Comparison of ENCODE assay signal across 1 cellular context in genomic region chr19:5775668-5776309, GRCh38.
TF ChIP-seq lines count a peak whose summit lies in the region.

No MANE protein-coding gene starts in this region.

TF ChIP-seq in A549, 52 proteins besides CTCF, POLR2A, EP300 and RAD21 (continued from another document):
- TF ChIP-seq, protein P1, sequence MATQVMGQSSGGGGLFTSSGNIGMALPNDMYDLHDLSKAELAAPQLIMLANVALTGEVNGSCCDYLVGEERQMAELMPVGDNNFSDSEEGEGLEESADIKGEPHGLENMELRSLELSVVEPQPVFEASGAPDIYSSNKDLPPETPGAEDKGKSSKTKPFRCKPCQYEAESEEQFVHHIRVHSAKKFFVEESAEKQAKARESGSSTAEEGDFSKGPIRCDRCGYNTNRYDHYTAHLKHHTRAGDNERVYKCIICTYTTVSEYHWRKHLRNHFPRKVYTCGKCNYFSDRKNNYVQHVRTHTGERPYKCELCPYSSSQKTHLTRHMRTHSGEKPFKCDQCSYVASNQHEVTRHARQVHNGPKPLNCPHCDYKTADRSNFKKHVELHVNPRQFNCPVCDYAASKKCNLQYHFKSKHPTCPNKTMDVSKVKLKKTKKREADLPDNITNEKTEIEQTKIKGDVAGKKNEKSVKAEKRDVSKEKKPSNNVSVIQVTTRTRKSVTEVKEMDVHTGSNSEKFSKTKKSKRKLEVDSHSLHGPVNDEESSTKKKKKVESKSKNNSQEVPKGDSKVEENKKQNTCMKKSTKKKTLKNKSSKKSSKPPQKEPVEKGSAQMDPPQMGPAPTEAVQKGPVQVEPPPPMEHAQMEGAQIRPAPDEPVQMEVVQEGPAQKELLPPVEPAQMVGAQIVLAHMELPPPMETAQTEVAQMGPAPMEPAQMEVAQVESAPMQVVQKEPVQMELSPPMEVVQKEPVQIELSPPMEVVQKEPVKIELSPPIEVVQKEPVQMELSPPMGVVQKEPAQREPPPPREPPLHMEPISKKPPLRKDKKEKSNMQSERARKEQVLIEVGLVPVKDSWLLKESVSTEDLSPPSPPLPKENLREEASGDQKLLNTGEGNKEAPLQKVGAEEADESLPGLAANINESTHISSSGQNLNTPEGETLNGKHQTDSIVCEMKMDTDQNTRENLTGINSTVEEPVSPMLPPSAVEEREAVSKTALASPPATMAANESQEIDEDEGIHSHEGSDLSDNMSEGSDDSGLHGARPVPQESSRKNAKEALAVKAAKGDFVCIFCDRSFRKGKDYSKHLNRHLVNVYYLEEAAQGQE (IDR thresholded peaks at IDR 0.05) = no peak
- TF ChIP-seq MAFK (IDR thresholded peaks at IDR 0.05; ENCODE audit: partially characterized antibody) = no peak
- TF ChIP-seq SREBF2 (IDR thresholded peaks at IDR 0.05) = no peak
- TF ChIP-seq, protein P2, sequence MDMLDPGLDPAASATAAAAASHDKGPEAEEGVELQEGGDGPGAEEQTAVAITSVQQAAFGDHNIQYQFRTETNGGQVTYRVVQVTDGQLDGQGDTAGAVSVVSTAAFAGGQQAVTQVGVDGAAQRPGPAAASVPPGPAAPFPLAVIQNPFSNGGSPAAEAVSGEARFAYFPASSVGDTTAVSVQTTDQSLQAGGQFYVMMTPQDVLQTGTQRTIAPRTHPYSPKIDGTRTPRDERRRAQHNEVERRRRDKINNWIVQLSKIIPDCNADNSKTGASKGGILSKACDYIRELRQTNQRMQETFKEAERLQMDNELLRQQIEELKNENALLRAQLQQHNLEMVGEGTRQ (IDR thresholded peaks at IDR 0.05) = no peak
- no peak for TF ChIP-seq GATA3 (IDR thresholded peaks at IDR 0.05; ENCODE audit: borderline replicate concordance)
- no peak for TF ChIP-seq NR3C1 (IDR thresholded peaks at IDR 0.05)
- no peak for TF ChIP-seq HDAC2 (IDR thresholded peaks at IDR 0.05)
